In the genomic region with DNA sequence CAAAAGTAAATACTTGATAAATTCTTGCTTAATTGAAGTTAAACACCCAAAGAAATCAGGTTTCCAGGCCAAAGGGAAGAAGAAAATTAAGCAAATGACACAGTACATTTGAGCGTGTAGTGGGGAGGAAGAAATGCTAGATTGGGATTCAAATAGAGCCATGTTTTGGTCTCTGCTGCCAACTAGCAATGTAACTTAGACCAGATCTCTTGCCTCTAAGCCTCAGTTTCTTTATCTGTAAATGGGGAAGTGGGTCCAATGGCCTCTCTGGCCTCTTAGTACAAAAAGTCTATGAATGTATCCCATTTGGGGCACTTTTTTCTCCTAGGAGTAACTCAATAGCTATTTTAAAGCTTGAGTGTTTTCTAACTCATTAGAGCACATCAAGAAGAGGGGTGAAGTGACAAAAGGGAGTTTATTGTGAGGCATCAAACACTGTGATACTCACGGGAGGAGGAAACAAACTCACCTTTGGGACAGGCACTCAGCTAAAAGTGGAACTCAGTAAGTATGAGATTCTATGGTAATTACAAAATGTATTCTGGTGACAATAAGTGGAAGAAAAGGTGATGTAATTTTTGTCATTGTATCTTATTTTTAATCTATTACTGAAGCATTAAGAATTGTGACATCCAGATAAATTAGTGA, we compare ENCODE assay signal across 15 cellular contexts. TPM values are rescaled to one million over a fixed set of nuclear protein-coding genes. Genes with fewer than 3 reads are reported as not detected.
A peak's percentile ranks its signal among the peaks of the same experiment; 100 is the strongest.
DNase-seq lines count a peak whose midpoint lies in the region; ATAC-seq, FAIRE-seq and TF ChIP-seq lines count a peak whose summit lies in the region.
"Had no signal": no experiment of that assay in that cellular context is flagged by ENCODE, and none has a peak within 500 bp of the region (broad histone marks: within the 10 kb centered on the region; RNA-seq: fewer than 3 reads in every experiment).

No MANE protein-coding gene starts in this region.

- peak; percentile 9; the same call in 1 of the 2 replicates for TF ChIP-seq POLR2A in GM12878 (IDR thresholded peaks at IDR 0.05; ENCODE audit: low read depth, low read length)

- CTCF ChIA-PET in activated naive CD4-positive, alpha-beta T cell treated with anti-CD3 and anti-CD28 coated beads, Interleukin-2, amount 10 ng/mL, durations not matched to agents 7 days and 5 days (lab: Charles Lee) = interaction anchor here (0.8 to 3.0 kb wide), 11 partner anchors 8 to 37 kb away, joined by 3 to 17 read pairs (median 5); no protein-coding TSS in a partner anchor
- CTCF ChIA-PET in GM12878 (lab: Yijun Ruan, JAX) = interaction anchor here (0.6 to 6.0 kb wide), 15 partner anchors 9 to 523 kb away, joined by 3 to 100 read pairs (median 5); no protein-coding TSS in a partner anchor

- H3K36me3 ChIP-seq in OCI-LY1 (ENCODE audit: insufficient read depth, low read length) = peaks cover 54% of the 10 kb centered on the region
- peaks cover 4 to 6% of the 10 kb centered on the region in 2 experiments; a peak in 3 of 4 replicates for H3K36me3 ChIP-seq in GM12878 (ENCODE audit: control insufficient read depth in 2 of 2, insufficient read depth in 2 of 2, low read length in 1 of 2)
- H3K36me3 ChIP-seq in subcutaneous abdominal adipose tissue (ENCODE audit: control insufficient read depth in 5 of 5, insufficient read depth in 5 of 5, low read length in 5 of 5) = no peaks in the 10 kb centered on the region
- H3K36me3 ChIP-seq: stomach had no signal

- no peaks in the 10 kb centered on the region for H3K9me3 Mint-ChIP-seq in activated naive CD4-positive, alpha-beta T cell treated with anti-CD3 and anti-CD28 coated beads, Interleukin-2, amount 10 ng/mL, durations not matched to agents 7 days and 5 days
- H3K9me3 Mint-ChIP-seq: immature natural killer cell had no signal

- POLR2A ChIA-PET in GM12878 (lab: Charles Lee) = interaction anchor here (0.7 to 12.2 kb wide), 14 partner anchors 9 to 149 kb away, joined by 3 to 339 read pairs (median 6); no protein-coding TSS in a partner anchor

- H3K9me2 ChIP-seq in OCI-LY1 (ENCODE audit: low read depth, low read length) = no peaks in the 10 kb centered on the region

- ATAC-seq in GM12878 (peak; percentile 7), GM18511 (IDR thresholded peaks at IDR 0.05; ENCODE audit: unreplicated experiment) (no peak)

- H3K4me3 Mint-ChIP-seq in activated naive CD4-positive, alpha-beta T cell treated with anti-CD3 and anti-CD28 coated beads, Interleukin-2, amount 10 ng/mL, durations not matched to agents 7 days and 5 days = peak overlapping the region; percentile 71

- WGBS in GM12878 (ENCODE audit: insufficient coverage, insufficient replicate concordance, low lambda C conversion rate, missing lambda C conversion rate) = 0% methylated on average over 2 of the region's 2 CpGs

- BruUV-seq in GM12878 (replicated peaks; lab: Mats Ljungman, UMichigan) = no TSS peak

- H4K20me1 ChIP-seq in OCI-LY1 (ENCODE audit: insufficient read depth, low read length) (no peaks in the 10 kb centered on the region), GM12878 (ENCODE audit: control insufficient read depth, insufficient read depth) (no peaks in the 10 kb centered on the region)

- H3K4me2 ChIP-seq in OCI-LY1 (ENCODE audit: low read length) (peak overlapping the region; percentile 47), GM12878 (ENCODE audit: control insufficient read depth, insufficient read depth) (peak overlapping the region; percentile 75)

- H3K27ac ChIP-seq in OCI-LY1 (ENCODE audit: low read depth, low read length, poor library complexity, severe bottlenecking) (peak overlapping the region; percentile 80), GM12878 (ENCODE audit: control insufficient read depth, insufficient read depth) (peak overlapping the region; percentile 97), subcutaneous abdominal adipose tissue (ENCODE audit: low read depth, low read length) (peak overlapping the region; percentile 9)
- H3K27ac ChIP-seq: C4-2B had no signal

- H3K4me1 ChIP-seq in OCI-LY1 (ENCODE audit: insufficient read depth, low read length, severe bottlenecking) (peaks cover 46% of the 10 kb centered on the region), GM12878 (ENCODE audit: control insufficient read depth, insufficient read depth, low read length) (peaks cover 83% of the 10 kb centered on the region), subcutaneous abdominal adipose tissue (ENCODE audit: control insufficient read depth in 5 of 5, insufficient read depth in 5 of 5, low read length in 5 of 5) (peaks cover 0 to 27% (median 0%) of the 10 kb centered on the region in 5 donors)

- no peak for TF ChIP-seq EP300 in GM12878 (IDR thresholded peaks at IDR 0.05; ENCODE audit: borderline replicate concordance in 1 of 2, control insufficient read depth in 1 of 2, low read depth in 2 of 2, low read length in 2 of 2)

- H3K36me3 Mint-ChIP-seq in activated naive CD4-positive, alpha-beta T cell treated with anti-CD3 and anti-CD28 coated beads, Interleukin-2, amount 10 ng/mL, durations not matched to agents 7 days and 5 days = peaks cover 92% of the 10 kb centered on the region

- TF ChIP-seq RAD21 in GM12878 (IDR thresholded peaks at IDR 0.05; ENCODE audit: insufficient read depth, low read depth, low read length) = no peak; the same call in 1 of the 2 replicates

- H3K9me3 ChIP-seq in OCI-LY1 (ENCODE audit: low read length) = no peaks in the 10 kb centered on the region
- H3K9me3 ChIP-seq in GM12878 (replicated peaks; ENCODE audit: control insufficient read depth, insufficient read depth, low read length) = no peaks in the 10 kb centered on the region
- no peaks in the 10 kb centered on the region for H3K9me3 ChIP-seq in subcutaneous abdominal adipose tissue (ENCODE audit: control insufficient read depth in 5 of 5, low read length in 5 of 5)
- H3K9me3 ChIP-seq: stomach had no signal

- RAD21 ChIA-PET in GM12878 (lab: Charles Lee; ENCODE audit: unreplicated experiment) = interaction anchor here (0.7 to 8.1 kb wide), 21 partner anchors 9 to 153 kb away, joined by 3 to 184 read pairs (median 10); no protein-coding TSS in a partner anchor

- intact Hi-C loops in GM12878 (cut with micrococcal nuclease; ENCODE audit: unreplicated experiment) = no loop called here

- H3K4me3 ChIP-seq in OCI-LY1 (ENCODE audit: low read depth, low read length, poor library complexity, severe bottlenecking) (no peak overlapping the region), GM12878 (peak overlapping the region; percentile 67), subcutaneous abdominal adipose tissue (ENCODE audit: low read depth in 1 of 5, low read length in 5 of 5) (no peak overlapping the region)
- H3K4me3 ChIP-seq: stomach had no signal

- TF ChIP-seq CTCF in OCI-LY1 (IDR thresholded peaks at IDR 0.05; ENCODE audit: low read length) (no peak), GM12878 (IDR thresholded peaks at IDR 0.05 in 2 of 3, conservative IDR thresholded peaks at IDR 0.05 in 1 of 3; ENCODE audit: control insufficient read depth in 2 of 3, extremely low read depth in 1 of 3, insufficient read depth in 1 of 3, low read depth in 3 of 3, low read length in 3 of 3) (no peak)

- H3K9ac ChIP-seq in OCI-LY1 (ENCODE audit: low read length) = peak overlapping the region; percentile 43; the same call in 1 of the 2 replicates
- peak overlapping the region; percentile 52 for H3K9ac ChIP-seq in GM12878 (ENCODE audit: control insufficient read depth, insufficient read depth, low read length)
- no peak overlapping the region for H3K9ac ChIP-seq in subcutaneous abdominal adipose tissue (ENCODE audit: low read length in 5 of 5)

- no peaks in the 10 kb centered on the region for H3F3A ChIP-seq in OCI-LY1 (ENCODE audit: insufficient read depth, low read length)

- no peaks in the 10 kb centered on the region for H3K27me3 Mint-ChIP-seq in activated naive CD4-positive, alpha-beta T cell treated with anti-CD3 and anti-CD28 coated beads, Interleukin-2, amount 10 ng/mL, durations not matched to agents 7 days and 5 days

- in situ Hi-C loops in GM12878 (cut with MboI) = no loop called here
- in situ Hi-C loops in G401 (cut with HindIII; ENCODE audit: low sequenced_read_pairs) = no loop called here

- H3K4me1 Mint-ChIP-seq in activated naive CD4-positive, alpha-beta T cell treated with anti-CD3 and anti-CD28 coated beads, Interleukin-2, amount 10 ng/mL, durations not matched to agents 7 days and 5 days = peaks cover 95% of the 10 kb centered on the region

- H2AFZ ChIP-seq in OCI-LY1 (ENCODE audit: low read length) = no peak overlapping the region
- H2AFZ ChIP-seq in GM12878 (ENCODE audit: control insufficient read depth, low read depth, low read length) = no peak overlapping the region

- no peak for FAIRE-seq in GM12878 (lab: Jason Lieb, UNC)

- no peak for DNase-seq in activated naive CD4-positive, alpha-beta T cell treated with anti-CD3 and anti-CD28 coated beads, Interleukin-2, amount 10 ng/mL, durations not matched to agents 7 days and 5 days
- DNase-seq in activated naive CD4-positive, alpha-beta T cell treated with anti-CD3 and anti-CD28 coated beads, Interleukin-2, amount 50 U/mL, for 16 hours = no peak
- DNase-seq in GM12878 (ENCODE audit: low read depth, low spot score) = no peak
- DNase-seq in anterior cingulate cortex (lab: John Stamatoyannopoulos, UW) = no peak
- DNase-seq in G401 (ENCODE audit: low spot score) = no peak
- DNase-seq: activated CD4-positive, alpha-beta T cell treated with anti-CD3 and anti-CD28 coated beads, Interleukin-2, amount 50 U/mL, for 1 hour; effector CD4-positive, alpha-beta T cell; immature natural killer cell; NCI-H2081; stimulated activated CD4-positive, alpha-beta T cell treated with anti-CD3 and anti-CD28 coated beads, Interleukin-2, amount 100 ng/mL, for 48 hours; stomach had no signal

- SMC1A ChIA-PET in GM12878 (lab: Charles Lee; ENCODE audit: uncharacterized antibody, unreplicated experiment) = interaction anchor here (0.7 to 12.3 kb wide), 23 partner anchors 9 to 149 kb away, joined by 3 to 399 read pairs (median 10); no protein-coding TSS in a partner anchor

- H3K79me2 ChIP-seq in OCI-LY1 (ENCODE audit: insufficient read depth, low read length) (no peaks in the 10 kb centered on the region), GM12878 (ENCODE audit: control insufficient read depth, insufficient read depth, low read length) (peaks cover 70% of the 10 kb centered on the region)

- peak overlapping the region; percentile 89 for H3K27ac Mint-ChIP-seq in activated naive CD4-positive, alpha-beta T cell treated with anti-CD3 and anti-CD28 coated beads, Interleukin-2, amount 10 ng/mL, durations not matched to agents 7 days and 5 days

- no peaks in the 10 kb centered on the region for H3K27me3 ChIP-seq in OCI-LY1 (ENCODE audit: insufficient read depth, low read length)
- no peaks in the 10 kb centered on the region for H3K27me3 ChIP-seq in GM12878 (replicated peaks in 1 of 2; ENCODE audit: control insufficient read depth in 2 of 2, insufficient read depth in 2 of 2, low read length in 1 of 2)
- H3K27me3 ChIP-seq in subcutaneous abdominal adipose tissue (ENCODE audit: control insufficient read depth in 5 of 5, insufficient read depth in 4 of 5, low read length in 5 of 5) = no peaks in the 10 kb centered on the region
- H3K27me3 ChIP-seq: stomach had no signal

RNA-seq across cellular contexts. Expression of a gene that starts 55.8 kb away (rescaled TPM):
- total RNA-seq in GM12878 (2013; cell fraction: nucleolus; rRNA removed) = 77.8 and 78.3 TPM in 2 replicates
- total RNA-seq in GM12878 (2014; rRNA removed) (248 and 269 TPM in 2 replicates), GM12878 (2014; rRNA removed; fragmentation: Illumina TruSeq; extraction: Trizol) (210 and 218 TPM in 2 replicates), GM12878 (2021) (161 and 169 TPM in 2 replicates)
- 154 TPM for polyA plus RNA-seq in GM12878 (2011; ENCODE audit: low read depth)
- polyA plus RNA-seq in GM12878 (2011; rRNA removed) (302 and 306 TPM in 2 replicates), GM12878 (2014; fragmentation: Illumina TruSeq; extraction: Trizol) (306 and 315 TPM in 2 replicates), GM12878 (2014; fragmentation: Nextera tagmentation; extraction: Ambion mirVana) (100 to 1,000 TPM; 711 to 920 TPM), GM12878 (2014; rRNA removed) (294 and 324 TPM in 2 replicates), GM12878 (2016; fragmentation: Nextera tagmentation; extraction: Ambion mirVana) (100 to 1,000 TPM; 604 to 609 TPM)
- 434 and 580 TPM in 2 replicates for polyA plus RNA-seq in GM12878 (2011; cell fraction: cytosol; rRNA removed)
- 112 and 139 TPM in 2 replicates for polyA plus RNA-seq in GM12878 (2011; cell fraction: nucleus; rRNA removed)
- polyA plus RNA-seq in GM12878 (2012) = 237 and 253 TPM in 2 replicates
- polyA minus RNA-seq in GM12878 (2011; rRNA and poly(A)+ RNA removed) = 104 and 162 TPM in 2 replicates
- polyA minus RNA-seq in GM12878 (2011; cell fraction: cytosol; rRNA and poly(A)+ RNA removed) = 33.4 and 47.1 TPM in 2 replicates
- 42.2 and 59.7 TPM in 2 replicates for polyA minus RNA-seq in GM12878 (2011; cell fraction: nucleus; rRNA and poly(A)+ RNA removed)
- 381 and 389 TPM in 2 replicates for total RNA-seq in G401 (2014; rRNA removed; shearing (Covaris generic))

Comparison
In these comparisons a context has a peak if more than half of its experiments do, and no peak if none do; other contexts are left out.
1. H3K27ac ChIP-seq: peak in every context shown above with its lines; median percentile 97 in GM12878; 80 in OCI-LY1; 9 in subcutaneous abdominal adipose tissue.
2. H3K9ac ChIP-seq: peak in OCI-LY1 (single experiment) and GM12878 (single experiment); none in subcutaneous abdominal adipose tissue (0 of 5).